ENCODE assay signal across 17 cellular contexts in the genomic region with DNA sequence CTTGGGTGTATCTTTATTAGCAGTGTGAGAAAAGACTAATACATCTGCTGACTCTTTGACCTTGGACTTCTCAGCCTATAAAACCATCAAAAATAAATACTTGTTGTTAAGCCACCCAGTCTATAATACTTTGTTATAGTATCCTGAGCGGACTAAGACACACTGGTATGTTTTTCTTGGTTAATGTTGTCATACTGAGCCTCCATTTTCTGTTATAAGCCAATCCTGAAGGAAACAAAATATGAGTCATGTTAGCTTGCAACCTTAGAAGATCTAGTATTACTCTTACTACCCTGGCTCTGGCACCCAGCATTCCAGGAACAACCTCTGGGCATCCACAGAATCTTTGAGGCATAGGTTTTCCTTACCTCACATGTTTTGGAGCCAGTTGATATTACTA.
"Had no signal": no experiment of that assay in that cellular context is flagged by ENCODE, and none has a peak within 500 bp of the region (broad histone marks: within the 10 kb centered on the region; RNA-seq: fewer than 3 reads in every experiment).

No MANE protein-coding gene starts in this region.

- ATAC-seq: activated T-cell treated with anti-CD3 and anti-CD28 coated beads, Interleukin-2, amount 50 U/mL, for 72 hours; left lung; mucosa of descending colon; naive thymus-derived CD4-positive, alpha-beta T cell; stimulated activated memory B cell treated with anti-CD40 and anti-IgM and Interleukin-4, amounts not matched to agents 10 μg/mL and 1 μg/mL and 100 μg/mL, for 72 hours had no signal

- H3K9me3 ChIP-seq: left lung, mucosa of descending colon, uterus had no signal

- H3K27me3 ChIP-seq: brain microvascular endothelial cell, left lung, tibial nerve, uterus had no signal

- H2AFZ ChIP-seq: parathyroid adenoma had no signal

- H3K27ac ChIP-seq: brain microvascular endothelial cell, left lung, parathyroid adenoma, tibial nerve, uterus had no signal

- H3K4me1 ChIP-seq: left lung, parathyroid adenoma, tibial nerve, uterus had no signal

- DNase-seq: activated B cell treated with CpG ODN at 0.5 μM for 24 hours; activated CD4-positive, alpha-beta T cell treated with anti-CD3 and anti-CD28 coated beads, Interleukin-2, amount 10 ng/mL, durations not matched to agents 7 days and 5 days; activated CD8-positive, alpha-beta memory T cell treated with anti-CD3 and anti-CD28 coated beads, Interleukin-2, amount 50 U/mL, for 48 hours; activated gamma-delta T cell treated with Interleukin-2 at 50 U/mL for 16 hours; activated T-cell treated with anti-CD3 and anti-CD28 coated beads, Interleukin-2, amount 50 U/mL, for 72 hours; amygdala; brain microvascular endothelial cell; cerebellar nuclear complex; effector CD8-positive, alpha-beta T cell; left lung; mucosa of descending colon; naive thymus-derived CD4-positive, alpha-beta T cell; stimulated activated CD4-positive, alpha-beta T cell treated with anti-CD3 and anti-CD28 coated beads, Interleukin-2, amount 100 ng/mL, for 48 hours; uterus had no signal

- H3K9ac ChIP-seq: parathyroid adenoma had no signal

- H3K36me3 ChIP-seq: brain microvascular endothelial cell, left lung, tibial nerve, uterus had no signal

- H3K79me2 ChIP-seq: parathyroid adenoma had no signal

- H3K4me3 ChIP-seq: left lung, mucosa of descending colon, tibial nerve, uterus had no signal
